Comparison of ENCODE assay signal across 1 cellular context in the genomic region with DNA sequence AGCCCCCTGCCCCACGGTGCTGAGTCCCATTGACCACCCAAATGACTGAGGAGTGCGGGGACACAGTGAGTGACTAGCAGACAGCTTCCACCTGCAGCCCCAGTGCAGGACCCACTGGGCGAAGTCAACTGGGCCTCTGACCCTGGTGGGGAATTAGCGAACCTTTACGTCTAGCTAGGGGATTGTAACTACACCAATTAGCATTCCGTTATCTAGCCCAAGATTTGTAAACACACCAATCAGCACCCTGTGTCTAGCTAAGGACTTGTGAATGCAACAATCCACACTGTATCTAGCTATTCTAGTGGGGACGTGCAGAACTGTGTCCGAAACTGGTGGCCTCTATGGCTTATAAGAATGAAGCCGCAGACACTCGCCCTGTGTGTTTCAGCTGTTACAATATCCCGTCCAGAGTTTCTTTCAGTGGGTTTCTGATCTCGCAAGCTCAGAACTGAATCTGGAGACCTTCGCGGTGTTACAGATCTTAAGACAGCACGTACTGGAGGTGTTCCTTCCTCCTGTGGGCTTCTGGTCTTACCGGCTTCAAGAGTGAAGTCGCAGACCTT.
TF ChIP-seq lines count a peak whose summit lies in the region.

No MANE protein-coding gene starts in this region.

TF ChIP-seq in HepG2, 621 proteins besides CTCF, POLR2A, EP300 and RAD21:
- TF ChIP-seq HCFC1 (IDR thresholded peaks at IDR 0.05; ENCODE audit: low read depth, low read length): no peak
- no peak for TF ChIP-seq ZNF746 (CRISPR knock-in tag; IDR thresholded peaks at IDR 0.05)
- TF ChIP-seq SNAPC2 (CRISPR knock-in tag; IDR thresholded peaks at IDR 0.05): no peak
- TF ChIP-seq HNRNPL (IDR thresholded peaks at IDR 0.05; ENCODE audit: low read depth, low read length): no peak
- TF ChIP-seq KDM5B (CRISPR knock-in tag; IDR thresholded peaks at IDR 0.05; ENCODE audit: borderline replicate concordance): no peak
- TF ChIP-seq, protein P1, sequence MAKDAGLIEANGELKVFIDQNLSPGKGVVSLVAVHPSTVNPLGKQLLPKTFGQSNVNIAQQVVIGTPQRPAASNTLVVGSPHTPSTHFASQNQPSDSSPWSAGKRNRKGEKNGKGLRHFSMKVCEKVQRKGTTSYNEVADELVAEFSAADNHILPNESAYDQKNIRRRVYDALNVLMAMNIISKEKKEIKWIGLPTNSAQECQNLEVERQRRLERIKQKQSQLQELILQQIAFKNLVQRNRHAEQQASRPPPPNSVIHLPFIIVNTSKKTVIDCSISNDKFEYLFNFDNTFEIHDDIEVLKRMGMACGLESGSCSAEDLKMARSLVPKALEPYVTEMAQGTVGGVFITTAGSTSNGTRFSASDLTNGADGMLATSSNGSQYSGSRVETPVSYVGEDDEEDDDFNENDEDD (CRISPR knock-in tag; IDR thresholded peaks at IDR 0.05; ENCODE audit: borderline replicate concordance): no peak
- no peak for TF ChIP-seq ZNF33A (CRISPR knock-in tag; IDR thresholded peaks at IDR 0.05; ENCODE audit: borderline replicate concordance)
